15 cellular contexts compared by ENCODE assay signal in genomic region chr2:239813261-239814135, GRCh38.
DNase-seq lines count a peak whose midpoint lies in the region; ATAC-seq and TF ChIP-seq lines count a peak whose summit lies in the region.
"Had no signal": no experiment of that assay in that cellular context is flagged by ENCODE, and none has a peak within 500 bp of the region (broad histone marks: within the 10 kb centered on the region; RNA-seq: fewer than 3 reads in every experiment).

No MANE protein-coding gene starts in this region.

- H3K4me2 ChIP-seq in GM23248 (ENCODE audit: unreplicated experiment): no peak overlapping the region

- no peak for TF ChIP-seq POLR2A in suprapubic skin (IDR thresholded peaks at IDR 0.05)

- WGBS in suprapubic skin: 69% methylated on average over 26 of the region's 27 CpGs
- 65 to 66% methylated on average over 27 of the region's 27 CpGs for WGBS in GM23248 (ENCODE audit: low coverage in 1 of 2, low lambda C conversion rate in 2 of 2, missing lambda C conversion rate in 2 of 2), 2 experiments

- no peaks in the 10 kb centered on the region for H3K9me3 ChIP-seq in lower lobe of right lung
- H3K9me3 ChIP-seq in suprapubic skin: no peaks in the 10 kb centered on the region
- no peaks in the 10 kb centered on the region for H3K9me3 ChIP-seq in GM23248 (ENCODE audit: low read depth)
- H3K9me3 ChIP-seq: prostate gland had no signal

- H3K9ac ChIP-seq in GM23248: no peak overlapping the region

- no peaks in the 10 kb centered on the region for H3K27me3 ChIP-seq in lower lobe of right lung (ENCODE audit: low read depth)
- no peaks in the 10 kb centered on the region for H3K27me3 ChIP-seq in suprapubic skin
- H3K27me3 ChIP-seq in GM23248 (replicated peaks; ENCODE audit: insufficient read depth): peaks cover 10% of the 10 kb centered on the region; the same call in 1 of the 2 replicates

- no peaks in the 10 kb centered on the region for H3K79me2 ChIP-seq in GM23248 (ENCODE audit: insufficient read depth)

- intact Hi-C loops in lower lobe of right lung (cut with DNase I): no loop called here

- H3K27ac ChIP-seq in coronary artery (peak overlapping the region; percentile 52 to 93), lower lobe of right lung (peak overlapping the region; percentile 84), suprapubic skin (peak overlapping the region; percentile 72), GM23248 (no peak overlapping the region)

- no peaks in the 10 kb centered on the region for H3K9me2 ChIP-seq in GM23248 (ENCODE audit: insufficient read depth)

- no peak overlapping the region for H3K4me3 ChIP-seq in coronary artery
- no peak overlapping the region for H3K4me3 ChIP-seq in lower lobe of right lung
- H3K4me3 ChIP-seq in suprapubic skin: no peak overlapping the region
- no peak overlapping the region for H3K4me3 ChIP-seq in GM23248
- H3K4me3 ChIP-seq: prostate gland had no signal

- DNase-seq in NCI-H1092 treated with DMSO at 0.1 percent for 48 hours (lab: John Stamatoyannopoulos, UW) (peak; percentile 59), NCI-H1092 (lab: John Stamatoyannopoulos, UW) (no peak), coronary artery (ENCODE audit: low spot score) (no peak), lower lobe of right lung (peak; percentile 46), suprapubic skin (ENCODE audit: low spot score in 2 of 2) (peak; percentile 71), GM23248 (no peak)
- DNase-seq: activated CD4-positive, alpha-beta T cell treated with anti-CD3 and anti-CD28 coated beads for 1 hour; activated T-cell treated with anti-CD3 and anti-CD28 coated beads, Interleukin-2, amount 50 U/mL, for 1 hour; amygdala; NCI-H2081; RPMI8226; stimulated activated CD4-positive, alpha-beta T cell treated with anti-CD3 and anti-CD28 coated beads, Interleukin-2, amount 100 ng/mL, for 24 hours had no signal

- peak; percentile 20 to 43 for ATAC-seq in lower lobe of right lung
- ATAC-seq in GM18870 (IDR thresholded peaks at IDR 0.05; ENCODE audit: unreplicated experiment): no peak
- no peak for ATAC-seq in GM21737 (IDR thresholded peaks at IDR 0.05; ENCODE audit: unreplicated experiment)

- H3F3A ChIP-seq in GM23248 (ENCODE audit: insufficient read depth): no peaks in the 10 kb centered on the region

- TF ChIP-seq CTCF in coronary artery (IDR thresholded peaks at IDR 0.05): no peak
- TF ChIP-seq CTCF in lower lobe of right lung (IDR thresholded peaks at IDR 0.05): no peak
- no peak for TF ChIP-seq CTCF in suprapubic skin (IDR thresholded peaks at IDR 0.05)

- no peaks in the 10 kb centered on the region for H4K20me1 ChIP-seq in GM23248 (ENCODE audit: insufficient read depth)

- H2AFZ ChIP-seq in GM23248: no peak overlapping the region

- in situ Hi-C loops in GM23248 (cut with MboI): no loop called here

- no peaks in the 10 kb centered on the region for H3K36me3 ChIP-seq in lower lobe of right lung
- no peaks in the 10 kb centered on the region for H3K36me3 ChIP-seq in suprapubic skin
- H3K36me3 ChIP-seq in GM23248 (ENCODE audit: low read depth): no peaks in the 10 kb centered on the region
- H3K36me3 ChIP-seq: prostate gland had no signal

- peaks cover 34% of the 10 kb centered on the region for H3K4me1 ChIP-seq in lower lobe of right lung
- H3K4me1 ChIP-seq in suprapubic skin: peaks cover 14% of the 10 kb centered on the region
- H3K4me1 ChIP-seq in GM23248 (ENCODE audit: insufficient read depth): no peaks in the 10 kb centered on the region
- H3K4me1 ChIP-seq: prostate gland had no signal

- TF ChIP-seq EP300 in suprapubic skin (IDR thresholded peaks at IDR 0.05): no peak

Comparison
In these comparisons a context has a peak if more than half of its experiments do, and no peak if none do; other contexts are left out.
1. DNase-seq: peak in NCI-H1092 treated with DMSO at 0.1 percent for 48 hours (single experiment), lower lobe of right lung (single experiment) and suprapubic skin (2 of 2); none in NCI-H1092 (single experiment), coronary artery (single experiment) and GM23248 (single experiment).
2. ATAC-seq: peak in lower lobe of right lung (2 of 2); none in GM18870 (single experiment) and GM21737 (single experiment).